In genomic region chr19:13978721-13979191, GRCh38 we compare ENCODE assay signal across 8 cellular contexts. TPM values are rescaled to one million over a fixed set of nuclear protein-coding genes. Genes with fewer than 3 reads are reported as not detected.
DNase-seq lines count a peak whose midpoint lies in the region; ATAC-seq, FAIRE-seq and TF ChIP-seq lines count a peak whose summit lies in the region.
"Had no signal": no experiment of that assay in that cellular context is flagged by ENCODE, and none has a peak within 500 bp of the region (broad histone marks: within the 10 kb centered on the region; RNA-seq: fewer than 3 reads in every experiment).

No MANE protein-coding gene starts in this region.

- peaks cover 21% of the 10 kb centered on the region for H3K36me3 Mint-ChIP-seq in activated naive CD4-positive, alpha-beta T cell treated with anti-CD3 and anti-CD28 coated beads, Interleukin-2, amount 10 ng/mL, durations not matched to agents 7 days and 5 days

- no peaks in the 10 kb centered on the region for H3K9me3 Mint-ChIP-seq in activated naive CD4-positive, alpha-beta T cell treated with anti-CD3 and anti-CD28 coated beads, Interleukin-2, amount 10 ng/mL, durations not matched to agents 7 days and 5 days

- peaks cover 4% of the 10 kb centered on the region for H3K27me3 Mint-ChIP-seq in activated naive CD4-positive, alpha-beta T cell treated with anti-CD3 and anti-CD28 coated beads, Interleukin-2, amount 10 ng/mL, durations not matched to agents 7 days and 5 days

- FAIRE-seq in GM19239 (lab: Jason Lieb, UNC): no peak

- intact Hi-C loops in transverse colon (cut with DNase I; ENCODE audit: low total_unique reads): no loop called here

- H3K27ac ChIP-seq in transverse colon: peak overlapping the region; percentile 39 to 65 (median 43)

- no peak overlapping the region for H3K27ac Mint-ChIP-seq in activated naive CD4-positive, alpha-beta T cell treated with anti-CD3 and anti-CD28 coated beads, Interleukin-2, amount 10 ng/mL, durations not matched to agents 7 days and 5 days

- no peak for ATAC-seq in GM18861 (IDR thresholded peaks at IDR 0.05; ENCODE audit: unreplicated experiment)

- in situ Hi-C loops in transverse colon (cut with MboI; ENCODE audit: low pct_ligation_motif_present in 1 of 4, low pct_unique_long_range_greater_than_20kb in 1 of 4, low sequenced_read_pairs in 3 of 4): no loop called here

- TF ChIP-seq CTCF in transverse colon (IDR thresholded peaks at IDR 0.05): no peak

- peaks cover 5 to 15% (median 12%) of the 10 kb centered on the region in 4 donors for H3K4me1 ChIP-seq in transverse colon

- no peaks in the 10 kb centered on the region for H3K27me3 ChIP-seq in transverse colon

- CTCF ChIA-PET in activated naive CD4-positive, alpha-beta T cell treated with anti-CD3 and anti-CD28 coated beads, Interleukin-2, amount 10 ng/mL, durations not matched to agents 7 days and 5 days (lab: Charles Lee): no interaction called here

- peaks cover 50% of the 10 kb centered on the region for H3K4me1 Mint-ChIP-seq in activated naive CD4-positive, alpha-beta T cell treated with anti-CD3 and anti-CD28 coated beads, Interleukin-2, amount 10 ng/mL, durations not matched to agents 7 days and 5 days

- no peak for TF ChIP-seq POLR2A in transverse colon (IDR thresholded peaks at IDR 0.05)

- peak; percentile 22 for DNase-seq in activated naive CD4-positive, alpha-beta T cell treated with anti-CD3 and anti-CD28 coated beads, Interleukin-2, amount 50 U/mL, for 16 hours
- no peak for DNase-seq in activated naive CD4-positive, alpha-beta T cell treated with anti-CD3 and anti-CD28 coated beads, Interleukin-2, amount 10 ng/mL, durations not matched to agents 7 days and 5 days
- DNase-seq in transverse colon: no peak
- no peak for DNase-seq in GM19239 (ENCODE audit: insufficient read length, low spot score)
- DNase-seq: NCI-H2081 had no signal

- WGBS in transverse colon (ENCODE audit: low coverage in 1 of 2), 2 donors: 10% methylated on average over 22 of the region's 49 CpGs; no CpG with 5 or more reads in 1 of the 2 donors

- peaks cover 2% of the 10 kb centered on the region for H3K9me3 ChIP-seq in iPS-18c (ENCODE audit: control insufficient read depth, insufficient read depth, low read length)
- H3K9me3 ChIP-seq in transverse colon: no peaks in the 10 kb centered on the region

- H3K36me3 ChIP-seq in transverse colon: no peaks in the 10 kb centered on the region

- no peak for TF ChIP-seq EP300 in transverse colon (IDR thresholded peaks at IDR 0.05; ENCODE audit: low read depth)

- H3K4me3 ChIP-seq in iPS-18c (ENCODE audit: insufficient read depth, low read depth, low read length): peak overlapping the region; percentile 52
- H3K4me3 ChIP-seq in transverse colon: peak overlapping the region; percentile 28 to 52 (median 38)

- H3K4me3 Mint-ChIP-seq in activated naive CD4-positive, alpha-beta T cell treated with anti-CD3 and anti-CD28 coated beads, Interleukin-2, amount 10 ng/mL, durations not matched to agents 7 days and 5 days: no peak overlapping the region

RNA-seq across cellular contexts. Expression of gene DCAF15, which starts 26.4 kb away (rescaled TPM):
- 10 to 100 TPM; 26.2 to 61.7 (median 35.8) TPM for total RNA-seq in transverse colon

RNA-seq across cellular contexts. Expression of gene RFX1, which starts 27.4 kb away (rescaled TPM):
- total RNA-seq in transverse colon: 1 to 10 TPM; 3.7 to 9.0 (median 8.1) TPM

RNA-seq across cellular contexts. Expression of gene PODNL1, which starts 40.5 kb away (rescaled TPM):
- 10 to 100 TPM in 1 of 4 donors, 1 to 10 TPM in 3; 3.0 to 15.3 (median 3.2) TPM for total RNA-seq in transverse colon

RNA-seq across cellular contexts. Expression of gene RLN3, which starts 49.2 kb away (rescaled TPM):
- not detected for total RNA-seq in transverse colon
- total RNA-seq: osteoblast had no signal

RNA-seq across cellular contexts. Expression of gene IL27RA, which starts 52.8 kb away (rescaled TPM):
- total RNA-seq in transverse colon: 1 to 10 TPM in 3 of 4 donors, under 1 TPM in 1; 0.37 to 2.1 (median 1.5) TPM
